ENCODE assay signal across 12 cellular contexts in the genomic region with DNA sequence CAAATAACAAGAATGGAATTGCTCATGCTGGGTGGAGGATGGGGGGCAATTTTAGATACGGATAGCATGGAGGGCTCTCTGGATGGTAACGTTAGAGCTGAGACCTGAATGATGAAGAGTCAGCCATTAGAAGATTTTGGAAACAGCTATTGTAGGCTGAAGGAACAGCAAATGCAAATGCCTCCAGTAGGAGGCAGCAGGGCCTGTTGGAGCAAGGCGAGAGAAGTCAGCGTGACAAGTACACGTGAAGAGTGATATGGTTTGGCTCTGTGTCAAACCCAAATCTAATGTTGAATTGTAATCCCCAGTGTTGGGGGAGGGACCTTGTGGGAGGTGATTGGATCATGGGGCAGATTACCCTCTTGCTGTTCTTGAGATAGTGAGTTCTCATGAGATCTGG. TPM values are rescaled to one million over a fixed set of nuclear protein-coding genes. Genes with fewer than 3 reads are reported as not detected.
A peak's percentile ranks its signal among the peaks of the same experiment; 100 is the strongest.
DNase-seq lines count a peak whose midpoint lies in the region; ATAC-seq, FAIRE-seq and TF ChIP-seq lines count a peak whose summit lies in the region.
"Had no signal": no experiment of that assay in that cellular context is flagged by ENCODE, and none has a peak within 500 bp of the region (broad histone marks: within the 10 kb centered on the region; RNA-seq: fewer than 3 reads in every experiment).

No MANE protein-coding gene starts in this region.

- H3K79me2 ChIP-seq in K562 (ENCODE audit: control insufficient read depth, insufficient read depth, low read length): no peaks in the 10 kb centered on the region

- H3K36me3 ChIP-seq in K562 (ENCODE audit: control insufficient read depth, insufficient read depth, low read length) (no peaks in the 10 kb centered on the region), kidney epithelial cell (ENCODE audit: control insufficient read depth, insufficient read depth, low read length) (no peaks in the 10 kb centered on the region)

- no peak for TF ChIP-seq POLR2A in K562 (conservative IDR thresholded peaks at IDR 0.05)

- DNase-seq in Calu3 (peak; percentile 6), HS-27A (ENCODE audit: low read depth) (peak; percentile 26), K562 (ENCODE audit: extremely low read depth in 1 of 4, low spot score in 3 of 4) (peak in 1 of 4 experiments; percentile 35), kidney epithelial cell (ENCODE audit: low read depth) (no peak), HTR-8/SVneo (ENCODE audit: insufficient read length, low spot score) (no peak), GF-D8 (lab: John Stamatoyannopoulos, UW) (no peak)
- DNase-seq: activated effector memory CD4-positive, alpha-beta T cell treated with anti-CD3 and anti-CD28 coated beads, Interleukin-2, amount 50 U/mL, for 16 hours; naive thymus-derived CD4-positive, alpha-beta T cell; stimulated activated CD4-positive, alpha-beta T cell treated with anti-CD3 and anti-CD28 coated beads, Interleukin-4, amount 100 ng/mL, for 4 hours had no signal

- no peak overlapping the region for H3K4me2 ChIP-seq in K562 (ENCODE audit: insufficient read depth, low read length)

- H3K27me3 ChIP-seq in K562 (ENCODE audit: control insufficient read depth in 2 of 2, insufficient read depth in 2 of 2, low read length in 2 of 2) (no peaks in the 10 kb centered on the region), kidney epithelial cell (ENCODE audit: control insufficient read depth, insufficient read depth, low read length) (no peaks in the 10 kb centered on the region)

- TF ChIP-seq RAD21 in K562 (CRISPR knock-in tag; conservative IDR thresholded peaks at IDR 0.05 in 1 of 2, IDR thresholded peaks at IDR 0.05 in 1 of 2): peak in 1 of 2 experiments; percentile 38; a peak in 1 of 4 replicates

- TF ChIP-seq EP300 in K562 (IDR thresholded peaks at IDR 0.05; ENCODE audit: low read length): no peak

- peaks cover 7% of the 10 kb centered on the region for H3K36me3 Mint-ChIP-seq in Calu3 (ENCODE audit: insufficient read depth, unreplicated experiment)

- H3K4me1 Mint-ChIP-seq in Calu3 (ENCODE audit: low read depth, unreplicated experiment): peaks cover 14% of the 10 kb centered on the region
- H3K4me1 Mint-ChIP-seq: naive thymus-derived CD4-positive, alpha-beta T cell had no signal

- no peak overlapping the region for H3K27ac ChIP-seq in K562 (ENCODE audit: extremely low read depth, low read depth, low read length)

- in situ Hi-C loops in K562 (cut with MboI): no loop called here

- no peaks in the 10 kb centered on the region for H3K27me3 Mint-ChIP-seq in Calu3 (ENCODE audit: unreplicated experiment)

- CTCF ChIA-PET in Calu3 (lab: Charles Lee) (no interaction called here), K562 (lab: Yijun Ruan, JAX; ENCODE audit: low intra/inter-chr PET ratio) (no interaction called here)

- peak; percentile 78 for ATAC-seq in K562
- no peak for ATAC-seq in HG03354 (IDR thresholded peaks at IDR 0.05; ENCODE audit: poor library complexity, severe bottlenecking, unreplicated experiment)
- ATAC-seq in GM21723 (IDR thresholded peaks at IDR 0.05; ENCODE audit: unreplicated experiment): no peak
- ATAC-seq: naive thymus-derived CD4-positive, alpha-beta T cell had no signal

- no peaks in the 10 kb centered on the region for H4K20me1 ChIP-seq in K562 (replicated peaks; ENCODE audit: control insufficient read depth, insufficient read depth, low read length)

- 0% methylated on average over 5 of the region's 5 CpGs for WGBS in K562 (ENCODE audit: insufficient coverage, low coverage, missing lambda C conversion rate)

- no peaks in the 10 kb centered on the region for H3K4me1 ChIP-seq in K562 (replicated peaks in 1 of 2; ENCODE audit: control insufficient read depth in 2 of 2, insufficient read depth in 2 of 2, low read length in 2 of 2)

- FAIRE-seq in K562 (lab: Jason Lieb, UNC) (no peak), HTR-8/SVneo (lab: Jason Lieb, UNC) (no peak)

- H3K27ac Mint-ChIP-seq in Calu3 (ENCODE audit: unreplicated experiment): no peak overlapping the region
- H3K27ac Mint-ChIP-seq: naive thymus-derived CD4-positive, alpha-beta T cell had no signal

- TF ChIP-seq CTCF in Calu3 (IDR thresholded peaks at IDR 0.05; ENCODE audit: unreplicated experiment) (no peak), K562 (IDR thresholded peaks at IDR 0.05 in 2 of 3, conservative IDR thresholded peaks at IDR 0.05 in 1 of 3; ENCODE audit: insufficient read depth in 2 of 3, low read depth in 1 of 3, low read length in 3 of 3) (peak; percentile 44 to 53 (median 48)), kidney epithelial cell (IDR thresholded peaks at IDR 0.05; ENCODE audit: insufficient read depth, low read length, poor library complexity, severe bottlenecking) (peak; percentile 15)

- H3K9me3 ChIP-seq in K562 (replicated peaks; ENCODE audit: control insufficient read depth, insufficient read depth, low read depth, low read length): no peaks in the 10 kb centered on the region

- H3K9ac ChIP-seq in K562 (ENCODE audit: insufficient read depth in 1 of 2, low read depth in 2 of 2, low read length in 2 of 2): no peak overlapping the region

- H3K9me1 ChIP-seq in K562 (ENCODE audit: control insufficient read depth, insufficient read depth, low read length): no peaks in the 10 kb centered on the region

- BruUV-seq in Calu3 (replicated peaks; lab: Mats Ljungman, UMichigan) (no TSS peak), K562 (replicated peaks; lab: Mats Ljungman, UMichigan) (no TSS peak)

- POLR2A ChIA-PET in K562 (lab: Yijun Ruan, JAX): interaction anchor here (1.0 kb wide), 1 partner anchor 9 kb away, joined by 3 read pairs; no protein-coding TSS in a partner anchor

- H2AFZ ChIP-seq in K562 (ENCODE audit: low read depth, low read length): no peak overlapping the region

- no peak overlapping the region for H3K4me3 Mint-ChIP-seq in Calu3 (ENCODE audit: low read depth, unreplicated experiment)
- H3K4me3 Mint-ChIP-seq: naive thymus-derived CD4-positive, alpha-beta T cell had no signal

- intact Hi-C loops in Calu3 (cut with micrococcal nuclease; ENCODE audit: unreplicated experiment): no loop called here
- intact Hi-C loops in K562 (cut with micrococcal nuclease): loop anchor here (5.0 kb wide), 1 partner anchor 241 kb away; no protein-coding TSS in a partner anchor

- peaks cover 10% of the 10 kb centered on the region for H3K9me3 Mint-ChIP-seq in Calu3 (ENCODE audit: low read depth, unreplicated experiment)

- H3K4me3 ChIP-seq in K562: no peak overlapping the region
- H3K4me3 ChIP-seq in kidney epithelial cell (ENCODE audit: low read depth, low read length): no peak overlapping the region

TF ChIP-seq in K562, 482 proteins besides CTCF, POLR2A, EP300 and RAD21:
- TF ChIP-seq BHLHE40 (IDR thresholded peaks at IDR 0.05; ENCODE audit: low read length) (0 out of 2 replicates have a peak, but pooled peaks have one; percentile 10), NFIC (IDR thresholded peaks at IDR 0.05) (peak; percentile 56), SMC3 (conservative IDR thresholded peaks at IDR 0.05; ENCODE audit: insufficient read depth, low read depth, low read length) (0 out of 2 replicates have a peak, but pooled peaks have one; percentile 16), MEIS2 (IDR thresholded peaks at IDR 0.05; ENCODE audit: partially characterized antibody) (peak; percentile 86), HCFC1 (IDR thresholded peaks at IDR 0.05; ENCODE audit: low read depth, low read length) (no peak), STAT5B (CRISPR knock-in tag; IDR thresholded peaks at IDR 0.05) (no peak)
- TF ChIP-seq, protein P1, sequence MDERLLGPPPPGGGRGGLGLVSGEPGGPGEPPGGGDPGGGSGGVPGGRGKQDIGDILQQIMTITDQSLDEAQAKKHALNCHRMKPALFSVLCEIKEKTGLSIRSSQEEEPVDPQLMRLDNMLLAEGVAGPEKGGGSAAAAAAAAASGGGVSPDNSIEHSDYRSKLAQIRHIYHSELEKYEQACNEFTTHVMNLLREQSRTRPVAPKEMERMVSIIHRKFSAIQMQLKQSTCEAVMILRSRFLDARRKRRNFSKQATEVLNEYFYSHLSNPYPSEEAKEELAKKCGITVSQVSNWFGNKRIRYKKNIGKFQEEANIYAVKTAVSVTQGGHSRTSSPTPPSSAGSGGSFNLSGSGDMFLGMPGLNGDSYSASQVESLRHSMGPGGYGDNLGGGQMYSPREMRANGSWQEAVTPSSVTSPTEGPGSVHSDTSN (CRISPR knock-in tag; IDR thresholded peaks at IDR 0.05; ENCODE audit: low read depth): no peak
- TF ChIP-seq, protein P1 (tag; conservative IDR thresholded peaks at IDR 0.05; ENCODE audit: low read depth): peak; percentile 76

RNA-seq across cellular contexts. Expression of a gene that starts 59.3 kb away (rescaled TPM):
- 26.2 and 33.7 TPM in 2 replicates for total RNA-seq in Calu3 (2022)
- total RNA-seq in K562 (2011; cell fraction: chromatin; rRNA removed; ENCODE audit: low replicate concordance): 0.25 TPM in 1 of 2 replicates, not detected in the other
- total RNA-seq in K562 (2011; cell fraction: nucleolus; rRNA removed): 0.33 and 1.3 TPM in 2 replicates
- total RNA-seq in K562 (2011; cell fraction: nucleoplasm; rRNA removed): 0.51 and 0.69 TPM in 2 replicates
- not detected in 2 replicates for total RNA-seq in K562 (2014; rRNA removed)
- total RNA-seq in K562 (2014; rRNA removed; fragmentation: Illumina TruSeq; extraction: Trizol): not detected in 2 replicates
- total RNA-seq in K562 (2015; rRNA removed; fragmentation: Illumina TruSeq; extraction: Trizol): not detected in 2 replicates
- 0.31 and 0.36 TPM in 2 replicates for total RNA-seq in K562 (2021)
- not detected in 2 replicates for polyA plus RNA-seq in K562 (2011; rRNA removed)
- polyA plus RNA-seq in K562 (2011; cell fraction: cytosol; rRNA removed): 0.06 and 0.16 TPM in 2 replicates
- 0.10 TPM in 1 of 2 replicates, not detected in the other for polyA plus RNA-seq in K562 (2011; cell fraction: nucleus; rRNA removed)
- polyA plus RNA-seq in K562 (2012): 0.60 and 1.3 TPM in 2 replicates
- 0.10 and 0.12 TPM in 2 replicates for polyA plus RNA-seq in K562 (2014; fragmentation: Illumina TruSeq; extraction: Trizol)
- polyA plus RNA-seq in K562 (2014; fragmentation: Nextera tagmentation; extraction: Ambion mirVana): not detected
- polyA plus RNA-seq in K562 (2014; rRNA removed): 0.23 and 0.24 TPM in 2 replicates
- polyA minus RNA-seq in K562 (2011; rRNA and poly(A)+ RNA removed): not detected in 2 replicates
- not detected in 2 replicates for polyA minus RNA-seq in K562 (2011; cell fraction: cytosol; rRNA and poly(A)+ RNA removed)
- not detected in 2 replicates for polyA minus RNA-seq in K562 (2011; cell fraction: nucleus; rRNA and poly(A)+ RNA removed)
- total RNA-seq in kidney epithelial cell: 0.75 and 1.2 TPM in 2 replicates
- total RNA-seq: G401; naive thymus-derived CD4-positive, alpha-beta T cell had no signal
- polyA plus RNA-seq: naive thymus-derived CD4-positive, alpha-beta T cell had no signal

Comparison
In these comparisons a context has a peak if more than half of its experiments do, and no peak if none do; other contexts are left out.
1. DNase-seq: peak in Calu3 (single experiment) and HS-27A (single experiment); none in kidney epithelial cell (single experiment), HTR-8/SVneo (single experiment) and GF-D8 (single experiment).
2. RNA of a gene that starts 59.3 kb away (total RNA-seq): 26.2 to 33.7 TPM in Calu3; 0.75 to 1.2 TPM in kidney epithelial cell and 0.25 to 1.3 TPM in K562; every median in the first group is over 10 times any median in the second.